ENCODE assay signal across 8 cellular contexts in the genomic region with DNA sequence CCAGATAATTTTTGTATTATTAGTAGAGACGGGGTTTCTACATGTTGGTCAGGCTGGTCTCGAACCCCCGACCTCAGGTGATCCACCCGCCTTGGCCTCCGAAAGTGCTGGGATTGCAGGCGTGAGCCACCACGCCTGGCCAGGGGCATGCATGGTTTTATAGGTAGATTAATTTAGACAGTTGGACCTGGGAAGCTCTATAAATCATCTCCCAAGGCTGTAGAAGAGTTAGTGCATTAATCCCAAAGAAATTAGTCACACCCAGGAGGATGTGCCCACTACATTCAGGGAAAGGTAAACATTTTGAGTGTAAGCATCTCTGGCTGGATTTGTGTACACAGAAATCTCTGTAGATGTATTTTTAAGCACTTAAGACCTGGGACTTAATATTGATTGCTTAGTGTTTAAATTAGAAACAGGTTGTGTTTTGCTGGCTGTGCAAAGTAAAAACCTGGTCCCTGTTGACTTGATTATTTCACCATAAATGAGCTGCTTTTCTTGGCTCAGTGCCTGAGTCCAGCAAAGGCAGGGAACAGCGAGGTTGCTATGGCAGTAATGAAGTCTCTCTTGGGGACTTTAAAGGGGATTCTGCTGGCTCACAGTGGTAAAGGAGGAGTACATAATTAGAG. TPM values are rescaled to one million over a fixed set of nuclear protein-coding genes. Genes with fewer than 3 reads are reported as not detected.
DNase-seq lines count a peak whose midpoint lies in the region; ATAC-seq and TF ChIP-seq lines count a peak whose summit lies in the region.
"Had no signal": no experiment of that assay in that cellular context is flagged by ENCODE, and none has a peak within 500 bp of the region (broad histone marks: within the 10 kb centered on the region; RNA-seq: fewer than 3 reads in every experiment).

No MANE protein-coding gene starts in this region.

- no peak overlapping the region for H3K4me3 Mint-ChIP-seq in GM23338
- H3K4me3 Mint-ChIP-seq: neural crest cell had no signal

- peaks cover 18% of the 10 kb centered on the region for H4K20me1 ChIP-seq in GM23338 (replicated peaks; ENCODE audit: insufficient read depth)

- no peaks in the 10 kb centered on the region for H3K27me3 ChIP-seq in RWPE2 (ENCODE audit: insufficient read depth, poor library complexity, severe bottlenecking)
- no peaks in the 10 kb centered on the region for H3K27me3 ChIP-seq in stomach
- H3K27me3 ChIP-seq in GM23338 (ENCODE audit: insufficient read depth): no peaks in the 10 kb centered on the region

- no peaks in the 10 kb centered on the region for H3K9me2 ChIP-seq in GM23338 (ENCODE audit: insufficient read depth)

- H3K4me2 ChIP-seq in GM23338: no peak overlapping the region

- H3K9me3 Mint-ChIP-seq in GM23338: no peaks in the 10 kb centered on the region
- H3K9me3 Mint-ChIP-seq: neural crest cell had no signal

- H3K4me3 ChIP-seq in RWPE2 (ENCODE audit: severe bottlenecking) (no peak overlapping the region), fibroblast of pulmonary artery (replicated peaks; ENCODE audit: low read depth, low read length) (no peak overlapping the region), stomach (no peak overlapping the region), GM23338 (no peak overlapping the region)

- TF ChIP-seq POLR2A in stomach (IDR thresholded peaks at IDR 0.05): no peak

- H3K27me3 Mint-ChIP-seq in GM23338 (ENCODE audit: insufficient read depth, low read depth, poor library complexity): no peaks in the 10 kb centered on the region

- peaks cover 23% of the 10 kb centered on the region for H3K4me1 Mint-ChIP-seq in GM23338
- H3K4me1 Mint-ChIP-seq: neural crest cell had no signal

- WGBS in stomach, 5 donors: 63 to 79% (median 75%) methylated on average over 7 to 8 of the region's 8 CpGs

- H3F3A ChIP-seq in GM23338 (replicated peaks; ENCODE audit: low read depth): no peaks in the 10 kb centered on the region

- no peak for TF ChIP-seq EP300 in stomach (IDR thresholded peaks at IDR 0.05)

- TF ChIP-seq CTCF in RWPE2 (IDR thresholded peaks at IDR 0.05; ENCODE audit: poor library complexity, severe bottlenecking) (no peak), fibroblast of pulmonary artery (IDR thresholded peaks at IDR 0.05; ENCODE audit: low read length, missing control alignments) (no peak), stomach (IDR thresholded peaks at IDR 0.05) (no peak), GM23338 (conservative IDR thresholded peaks at IDR 0.05; ENCODE audit: low read depth in 2 of 2) (no peak)

- no peak overlapping the region; the same call in 1 of the 2 replicates for H3K27ac Mint-ChIP-seq in GM23338

- H3K9me3 ChIP-seq in RWPE2 (ENCODE audit: severe bottlenecking): no peaks in the 10 kb centered on the region
- H3K9me3 ChIP-seq in stomach: no peaks in the 10 kb centered on the region

- no peak overlapping the region for H2AFZ ChIP-seq in GM23338

- peaks cover 88% of the 10 kb centered on the region for H3K36me3 Mint-ChIP-seq in GM23338 (ENCODE audit: low read depth)

- intact Hi-C loops in stomach (cut with DNase I; ENCODE audit: low total_unique reads): no loop called here

- H3K36me3 ChIP-seq in RWPE2 (ENCODE audit: low read depth) (peaks cover 72% of the 10 kb centered on the region), stomach (peaks cover 15 to 67% (median 51%) of the 10 kb centered on the region in 4 donors), GM23338 (ENCODE audit: insufficient read depth) (peaks cover 33% of the 10 kb centered on the region)

- ATAC-seq in RWPE2 (ENCODE audit: low read depth) (no peak), GM23338 (no peak)

- peaks cover 40% of the 10 kb centered on the region for H3K79me2 ChIP-seq in GM23338 (replicated peaks; ENCODE audit: insufficient read depth)

- peaks cover 37% of the 10 kb centered on the region for H3K4me1 ChIP-seq in RWPE2 (ENCODE audit: insufficient read depth, poor library complexity, severe bottlenecking)
- H3K4me1 ChIP-seq in stomach: peaks cover 30 to 60% (median 34%) of the 10 kb centered on the region in 4 donors
- peaks cover 20% of the 10 kb centered on the region for H3K4me1 ChIP-seq in GM23338 (ENCODE audit: insufficient read depth)

- DNase-seq in HCEC 1CT (peak; percentile 32), RWPE2 (ENCODE audit: low spot score) (no peak), fibroblast of pulmonary artery (ENCODE audit: low read depth) (peak; percentile 77), stomach (peak; percentile 37), GM23338 (ENCODE audit: low spot score) (no peak), NCI-H510A treated with DMSO at 0.1 percent for 48 hours (lab: John Stamatoyannopoulos, UW) (no peak), NCI-H146 (lab: John Stamatoyannopoulos, UW) (no peak)

- H3K27ac ChIP-seq in RWPE2 (ENCODE audit: poor library complexity, severe bottlenecking) (peak overlapping the region; percentile 81), stomach (peak overlapping the region in 4 of 5 donors; percentile 13 to 69 (median 56)), GM23338 (ENCODE audit: low read depth) (no peak overlapping the region)

TF ChIP-seq in GM23338, 12 proteins besides CTCF, POLR2A, EP300 and RAD21 (continues in another document):
- TF ChIP-seq JUNB (IDR thresholded peaks at IDR 0.05; ENCODE audit: unreplicated experiment) (no peak), CREB1 (CRISPR knock-in tag; IDR thresholded peaks at IDR 0.05; ENCODE audit: low read depth) (no peak), POLR2AphosphoS5 (IDR thresholded peaks at IDR 0.05; ENCODE audit: low read depth) (no peak), EZH2 (IDR thresholded peaks at IDR 0.05; ENCODE audit: low read depth, unreplicated experiment) (no peak)
- TF ChIP-seq, protein P1, sequence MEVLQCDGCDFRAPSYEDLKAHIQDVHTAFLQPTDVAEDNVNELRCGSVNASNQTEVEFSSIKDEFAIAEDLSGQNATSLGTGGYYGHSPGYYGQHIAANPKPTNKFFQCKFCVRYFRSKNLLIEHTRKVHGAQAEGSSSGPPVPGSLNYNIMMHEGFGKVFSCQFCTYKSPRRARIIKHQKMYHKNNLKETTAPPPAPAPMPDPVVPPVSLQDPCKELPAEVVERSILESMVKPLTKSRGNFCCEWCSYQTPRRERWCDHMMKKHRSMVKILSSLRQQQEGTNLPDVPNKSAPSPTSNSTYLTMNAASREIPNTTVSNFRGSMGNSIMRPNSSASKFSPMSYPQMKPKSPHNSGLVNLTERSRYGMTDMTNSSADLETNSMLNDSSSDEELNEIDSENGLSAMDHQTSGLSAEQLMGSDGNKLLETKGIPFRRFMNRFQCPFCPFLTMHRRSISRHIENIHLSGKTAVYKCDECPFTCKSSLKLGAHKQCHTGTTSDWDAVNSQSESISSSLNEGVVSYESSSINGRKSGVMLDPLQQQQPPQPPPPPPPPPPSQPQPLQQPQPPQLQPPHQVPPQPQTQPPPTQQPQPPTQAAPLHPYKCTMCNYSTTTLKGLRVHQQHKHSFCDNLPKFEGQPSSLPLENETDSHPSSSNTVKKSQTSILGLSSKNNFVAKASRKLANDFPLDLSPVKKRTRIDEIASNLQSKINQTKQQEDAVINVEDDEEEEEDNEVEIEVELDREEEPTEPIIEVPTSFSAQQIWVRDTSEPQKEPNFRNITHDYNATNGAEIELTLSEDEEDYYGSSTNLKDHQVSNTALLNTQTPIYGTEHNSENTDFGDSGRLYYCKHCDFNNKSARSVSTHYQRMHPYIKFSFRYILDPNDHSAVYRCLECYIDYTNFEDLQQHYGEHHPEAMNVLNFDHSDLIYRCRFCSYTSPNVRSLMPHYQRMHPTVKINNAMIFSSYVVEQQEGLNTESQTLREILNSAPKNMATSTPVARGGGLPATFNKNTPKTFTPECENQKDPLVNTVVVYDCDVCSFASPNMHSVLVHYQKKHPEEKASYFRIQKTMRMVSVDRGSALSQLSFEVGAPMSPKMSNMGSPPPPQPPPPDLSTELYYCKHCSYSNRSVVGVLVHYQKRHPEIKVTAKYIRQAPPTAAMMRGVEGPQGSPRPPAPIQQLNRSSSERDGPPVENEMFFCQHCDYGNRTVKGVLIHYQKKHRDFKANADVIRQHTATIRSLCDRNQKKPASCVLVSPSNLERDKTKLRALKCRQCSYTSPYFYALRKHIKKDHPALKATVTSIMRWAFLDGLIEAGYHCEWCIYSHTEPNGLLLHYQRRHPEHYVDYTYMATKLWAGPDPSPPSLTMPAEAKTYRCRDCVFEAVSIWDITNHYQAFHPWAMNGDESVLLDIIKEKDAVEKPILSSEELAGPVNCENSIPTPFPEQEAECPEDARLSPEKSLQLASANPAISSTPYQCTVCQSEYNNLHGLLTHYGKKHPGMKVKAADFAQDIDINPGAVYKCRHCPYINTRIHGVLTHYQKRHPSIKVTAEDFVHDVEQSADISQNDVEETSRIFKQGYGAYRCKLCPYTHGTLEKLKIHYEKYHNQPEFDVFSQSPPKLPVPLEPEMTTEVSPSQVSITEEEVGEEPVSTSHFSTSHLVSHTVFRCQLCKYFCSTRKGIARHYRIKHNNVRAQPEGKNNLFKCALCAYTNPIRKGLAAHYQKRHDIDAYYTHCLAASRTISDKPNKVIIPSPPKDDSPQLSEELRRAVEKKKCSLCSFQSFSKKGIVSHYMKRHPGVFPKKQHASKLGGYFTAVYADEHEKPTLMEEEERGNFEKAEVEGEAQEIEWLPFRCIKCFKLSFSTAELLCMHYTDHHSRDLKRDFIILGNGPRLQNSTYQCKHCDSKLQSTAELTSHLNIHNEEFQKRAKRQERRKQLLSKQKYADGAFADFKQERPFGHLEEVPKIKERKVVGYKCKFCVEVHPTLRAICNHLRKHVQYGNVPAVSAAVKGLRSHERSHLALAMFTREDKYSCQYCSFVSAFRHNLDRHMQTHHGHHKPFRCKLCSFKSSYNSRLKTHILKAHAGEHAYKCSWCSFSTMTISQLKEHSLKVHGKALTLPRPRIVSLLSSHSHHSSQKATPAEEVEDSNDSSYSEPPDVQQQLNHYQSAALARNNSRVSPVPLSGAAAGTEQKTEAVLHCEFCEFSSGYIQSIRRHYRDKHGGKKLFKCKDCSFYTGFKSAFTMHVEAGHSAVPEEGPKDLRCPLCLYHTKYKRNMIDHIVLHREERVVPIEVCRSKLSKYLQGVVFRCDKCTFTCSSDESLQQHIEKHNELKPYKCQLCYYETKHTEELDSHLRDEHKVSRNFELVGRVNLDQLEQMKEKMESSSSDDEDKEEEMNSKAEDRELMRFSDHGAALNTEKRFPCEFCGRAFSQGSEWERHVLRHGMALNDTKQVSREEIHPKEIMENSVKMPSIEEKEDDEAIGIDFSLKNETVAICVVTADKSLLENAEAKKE (CRISPR knock-in tag; IDR thresholded peaks at IDR 0.05): no peak

RNA-seq across cellular contexts. Expression of a gene that starts 19.2 kb away (rescaled TPM):
- 10 to 100 TPM; 29.5 to 57.4 (median 45.5) TPM for total RNA-seq in stomach
- 10 to 100 TPM; 34.9 to 46.2 (median 39.7) TPM for polyA plus RNA-seq in stomach
- 84.8 and 99.4 TPM in 2 replicates for total RNA-seq in GM23338 (2014; rRNA removed; shearing (Covaris generic))
- polyA plus RNA-seq in GM23338 (2016; fragmentation: Nextera tagmentation; extraction: Ambion mirVana): 114 and 120 TPM in 2 replicates

RNA-seq across cellular contexts. Expression of a gene that starts 19.3 kb away (rescaled TPM):
- total RNA-seq in stomach: 100 to 1,000 TPM in 1 of 5 donors, 10 to 100 TPM in 4; 77.2 to 140 (median 78.8) TPM
- polyA plus RNA-seq in stomach (10 to 100 TPM; 29.8 to 60.2 (median 33.7) TPM), GM23338 (2016; fragmentation: Nextera tagmentation; extraction: Ambion mirVana) (27.5 and 28.9 TPM in 2 replicates)
- total RNA-seq in GM23338 (2014; rRNA removed; shearing (Covaris generic)): 71.7 and 84.2 TPM in 2 replicates

RNA-seq across cellular contexts. Expression of a gene that starts 30.8 kb away (rescaled TPM):
- total RNA-seq in stomach: 100 to 1,000 TPM in 1 of 5 donors, 10 to 100 TPM in 2, not detected in 2; 25.4 to 199 (median 73.6) TPM
- 10 to 100 TPM; 16.7 to 29.7 (median 24.0) TPM for polyA plus RNA-seq in stomach
- total RNA-seq in GM23338 (2014; rRNA removed; shearing (Covaris generic)): not detected in 2 replicates
- polyA plus RNA-seq in GM23338 (2016; fragmentation: Nextera tagmentation; extraction: Ambion mirVana): not detected in 2 replicates
- total RNA-seq: neural crest cell had no signal

Comparison
In these comparisons a context has a peak if more than half of its experiments do, and no peak if none do; other contexts are left out.
1. DNase-seq: peak in HCEC 1CT (single experiment), fibroblast of pulmonary artery (single experiment) and stomach (single experiment); none in RWPE2 (single experiment), GM23338 (single experiment), NCI-H510A treated with DMSO at 0.1 percent for 48 hours (single experiment) and NCI-H146 (single experiment).